14 cellular contexts compared by ENCODE assay signal in the genomic region with DNA sequence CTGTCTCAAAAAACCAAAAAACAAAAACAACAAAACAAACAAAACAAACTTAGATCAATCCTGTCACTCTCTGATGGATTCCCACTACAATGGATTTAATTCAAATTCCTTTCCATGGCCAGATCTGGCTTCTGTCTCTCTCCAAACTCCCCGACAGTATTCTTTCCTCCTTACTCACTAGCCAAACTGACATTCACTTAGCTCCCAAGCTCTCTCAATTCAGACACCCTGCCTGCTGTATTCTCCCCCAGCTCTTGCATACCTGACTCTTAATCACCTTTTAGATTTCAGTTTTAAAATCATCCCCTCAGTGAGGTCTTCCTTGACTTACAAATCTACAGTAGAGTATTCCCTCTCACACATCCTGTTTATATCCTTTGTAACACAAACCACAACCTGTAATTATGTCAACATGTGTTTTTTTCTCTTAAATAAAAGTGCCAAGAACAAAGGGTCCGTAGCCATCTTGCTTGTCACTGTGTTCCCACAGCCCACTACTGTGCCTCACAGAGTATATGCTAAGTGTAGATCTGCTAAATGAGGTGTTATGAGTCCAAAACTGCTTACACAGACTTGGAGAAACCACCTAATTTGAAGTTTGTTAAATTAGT. TPM values are rescaled to one million over a fixed set of nuclear protein-coding genes. Genes with fewer than 3 reads are reported as not detected.
A peak's percentile ranks its signal among the peaks of the same experiment; 100 is the strongest.
DNase-seq lines count a peak whose midpoint lies in the region; ATAC-seq and TF ChIP-seq lines count a peak whose summit lies in the region.
"Had no signal": no experiment of that assay in that cellular context is flagged by ENCODE, and none has a peak within 500 bp of the region (broad histone marks: within the 10 kb centered on the region; RNA-seq: fewer than 3 reads in every experiment).

No MANE protein-coding gene starts in this region.

- peaks cover 31% of the 10 kb centered on the region for H3K4me1 Mint-ChIP-seq in GM23338
- H3K4me1 Mint-ChIP-seq in activated T-helper 1 cell treated with anti-CD3 and anti-CD28 coated beads, Interleukin-12 subunit alpha, Interleukin-12 subunit beta, Interleukin-2, Interleukin-4 antibody, amounts not matched to agents 30 ng/mL and 10 ng/mL and 1 ng/mL, durations not matched to agents 14 hours and 24 hours and 36 hours (ENCODE audit: low read depth) = peaks cover 57% of the 10 kb centered on the region

- no peaks in the 10 kb centered on the region for H3K27me3 Mint-ChIP-seq in GM23338 (ENCODE audit: insufficient read depth, low read depth, poor library complexity)
- no peaks in the 10 kb centered on the region for H3K27me3 Mint-ChIP-seq in activated T-helper 1 cell treated with anti-CD3 and anti-CD28 coated beads, Interleukin-12 subunit alpha, Interleukin-12 subunit beta, Interleukin-2, Interleukin-4 antibody, amounts not matched to agents 30 ng/mL and 10 ng/mL and 1 ng/mL, durations not matched to agents 14 hours and 24 hours and 36 hours (ENCODE audit: insufficient read depth)

- WGBS in mesodermal cell (ENCODE audit: insufficient coverage in 2 of 2), 2 experiments = 75 to 80% methylated on average over 1 of the region's 2 CpGs

- H2AFZ ChIP-seq in GM23338 = no peak overlapping the region

- H4K20me1 ChIP-seq in GM23338 (replicated peaks; ENCODE audit: insufficient read depth) = no peaks in the 10 kb centered on the region

- H3K4me3 ChIP-seq in GM23338 = no peak overlapping the region
- H3K4me3 ChIP-seq in mesodermal cell (ENCODE audit: extremely low read depth, insufficient read depth, low read length, poor library complexity, severe bottlenecking) = no peak overlapping the region
- H3K4me3 ChIP-seq in left lung = no peak overlapping the region
- H3K4me3 ChIP-seq: tibial artery had no signal

- H3K27ac Mint-ChIP-seq in GM23338 = peak overlapping the region; percentile 79
- peak overlapping the region; percentile 41 for H3K27ac Mint-ChIP-seq in activated T-helper 1 cell treated with anti-CD3 and anti-CD28 coated beads, Interleukin-12 subunit alpha, Interleukin-12 subunit beta, Interleukin-2, Interleukin-4 antibody, amounts not matched to agents 30 ng/mL and 10 ng/mL and 1 ng/mL, durations not matched to agents 14 hours and 24 hours and 36 hours

- TF ChIP-seq CTCF in GM23338 (conservative IDR thresholded peaks at IDR 0.05; ENCODE audit: low read depth in 2 of 2) (no peak), left lung (IDR thresholded peaks at IDR 0.05) (no peak)

- H3K9me3 Mint-ChIP-seq in GM23338 = peaks cover 3% of the 10 kb centered on the region; the same call in 1 of the 3 replicates
- peaks cover 3% of the 10 kb centered on the region for H3K9me3 Mint-ChIP-seq in activated T-helper 1 cell treated with anti-CD3 and anti-CD28 coated beads, Interleukin-12 subunit alpha, Interleukin-12 subunit beta, Interleukin-2, Interleukin-4 antibody, amounts not matched to agents 30 ng/mL and 10 ng/mL and 1 ng/mL, durations not matched to agents 14 hours and 24 hours and 36 hours

- ATAC-seq in GM23338 (peak; percentile 74), left lung (no peak), HG02884 (IDR thresholded peaks at IDR 0.05; ENCODE audit: unreplicated experiment) (no peak)

- peaks cover 9% of the 10 kb centered on the region for H3K4me1 ChIP-seq in GM23338 (ENCODE audit: insufficient read depth)
- H3K4me1 ChIP-seq in mesodermal cell (ENCODE audit: control insufficient read depth, insufficient read depth, low read length, poor library complexity, severe bottlenecking) = peaks cover 5% of the 10 kb centered on the region
- H3K4me1 ChIP-seq in left lung = peaks cover 0 to 41% of the 10 kb centered on the region in 2 donors

- peaks cover 13% of the 10 kb centered on the region; the same call in 2 of the 3 replicates for H3K36me3 Mint-ChIP-seq in GM23338 (ENCODE audit: low read depth)
- peaks cover 31% of the 10 kb centered on the region for H3K36me3 Mint-ChIP-seq in activated T-helper 1 cell treated with anti-CD3 and anti-CD28 coated beads, Interleukin-12 subunit alpha, Interleukin-12 subunit beta, Interleukin-2, Interleukin-4 antibody, amounts not matched to agents 30 ng/mL and 10 ng/mL and 1 ng/mL, durations not matched to agents 14 hours and 24 hours and 36 hours (ENCODE audit: low read depth)

- H3K4me3 Mint-ChIP-seq in GM23338 = no peak overlapping the region
- peak overlapping the region; percentile 2 for H3K4me3 Mint-ChIP-seq in activated T-helper 1 cell treated with anti-CD3 and anti-CD28 coated beads, Interleukin-12 subunit alpha, Interleukin-12 subunit beta, Interleukin-2, Interleukin-4 antibody, amounts not matched to agents 30 ng/mL and 10 ng/mL and 1 ng/mL, durations not matched to agents 14 hours and 24 hours and 36 hours

- H3F3A ChIP-seq in GM23338 (replicated peaks; ENCODE audit: low read depth) = no peaks in the 10 kb centered on the region

- DNase-seq in NCI-H1417 (lab: John Stamatoyannopoulos, UW) (peak in 2 of 3 experiments; percentile 28 to 53), NCI-H1417 treated with DMSO at 0.1 percent for 48 hours (lab: John Stamatoyannopoulos, UW) (no peak), GM23338 (ENCODE audit: low spot score) (no peak), left lung (no peak), NCI-H345 (lab: John Stamatoyannopoulos, UW) (no peak)
- no peak for DNase-seq in activated T-helper 1 cell treated with anti-CD3 and anti-CD28 coated beads, Interleukin-12 subunit alpha, Interleukin-12 subunit beta, Interleukin-2, Interleukin-4 antibody, amounts not matched to agents 30 ng/mL and 10 ng/mL and 1 ng/mL, durations not matched to agents 14 hours and 24 hours and 36 hours (ENCODE audit: low spot score)
- DNase-seq: caudate nucleus, NCI-H526, occipital lobe, small intestine, tibial artery had no signal

- H3K79me2 ChIP-seq in GM23338 (replicated peaks; ENCODE audit: insufficient read depth) = peaks cover 45% of the 10 kb centered on the region

- H3K9me3 ChIP-seq in mesodermal cell (ENCODE audit: control insufficient read depth, low read length) = no peaks in the 10 kb centered on the region
- H3K9me3 ChIP-seq in left lung = no peaks in the 10 kb centered on the region
- H3K9me3 ChIP-seq: tibial artery had no signal

- H3K27me3 ChIP-seq in GM23338 (ENCODE audit: insufficient read depth) (no peaks in the 10 kb centered on the region), left lung (no peaks in the 10 kb centered on the region)
- H3K27me3 ChIP-seq: tibial artery had no signal

- no peak overlapping the region for H3K4me2 ChIP-seq in GM23338

- H3K27ac ChIP-seq in GM23338 (ENCODE audit: low read depth) = 0 out of 2 replicates have a peak overlapping the region, but pooled peaks have one; percentile 18
- H3K27ac ChIP-seq in mesodermal cell (ENCODE audit: low read depth, low read length, severe bottlenecking) = peak overlapping the region; percentile 64
- H3K27ac ChIP-seq in left lung = no peak overlapping the region
- H3K27ac ChIP-seq: 22Rv1, tibial artery had no signal

- H3K36me3 ChIP-seq in GM23338 (ENCODE audit: insufficient read depth) (no peaks in the 10 kb centered on the region), mesodermal cell (ENCODE audit: control insufficient read depth, insufficient read depth, low read length) (peaks cover 14% of the 10 kb centered on the region), left lung (peaks cover 0 to 13% of the 10 kb centered on the region in 2 donors)

- no peaks in the 10 kb centered on the region for H3K9me2 ChIP-seq in GM23338 (ENCODE audit: insufficient read depth)

- intact Hi-C loops in activated T-helper 1 cell treated with anti-CD3 and anti-CD28 coated beads, Interleukin-12 subunit alpha, Interleukin-12 subunit beta, Interleukin-2, Interleukin-4 antibody, amounts not matched to agents 30 ng/mL and 10 ng/mL and 1 ng/mL, durations not matched to agents 14 hours and 24 hours and 36 hours (cut with micrococcal nuclease) = loop anchor here (1.0 to 2.0 kb wide), 3 partner anchors 15 to 48 kb away; a partner anchor contains a TSS
- intact Hi-C loops in left lung (cut with DNase I) = no loop called here

TF ChIP-seq in GM23338, 12 proteins besides CTCF, POLR2A, EP300 and RAD21 (continues in another document):
- TF ChIP-seq, protein P1, sequence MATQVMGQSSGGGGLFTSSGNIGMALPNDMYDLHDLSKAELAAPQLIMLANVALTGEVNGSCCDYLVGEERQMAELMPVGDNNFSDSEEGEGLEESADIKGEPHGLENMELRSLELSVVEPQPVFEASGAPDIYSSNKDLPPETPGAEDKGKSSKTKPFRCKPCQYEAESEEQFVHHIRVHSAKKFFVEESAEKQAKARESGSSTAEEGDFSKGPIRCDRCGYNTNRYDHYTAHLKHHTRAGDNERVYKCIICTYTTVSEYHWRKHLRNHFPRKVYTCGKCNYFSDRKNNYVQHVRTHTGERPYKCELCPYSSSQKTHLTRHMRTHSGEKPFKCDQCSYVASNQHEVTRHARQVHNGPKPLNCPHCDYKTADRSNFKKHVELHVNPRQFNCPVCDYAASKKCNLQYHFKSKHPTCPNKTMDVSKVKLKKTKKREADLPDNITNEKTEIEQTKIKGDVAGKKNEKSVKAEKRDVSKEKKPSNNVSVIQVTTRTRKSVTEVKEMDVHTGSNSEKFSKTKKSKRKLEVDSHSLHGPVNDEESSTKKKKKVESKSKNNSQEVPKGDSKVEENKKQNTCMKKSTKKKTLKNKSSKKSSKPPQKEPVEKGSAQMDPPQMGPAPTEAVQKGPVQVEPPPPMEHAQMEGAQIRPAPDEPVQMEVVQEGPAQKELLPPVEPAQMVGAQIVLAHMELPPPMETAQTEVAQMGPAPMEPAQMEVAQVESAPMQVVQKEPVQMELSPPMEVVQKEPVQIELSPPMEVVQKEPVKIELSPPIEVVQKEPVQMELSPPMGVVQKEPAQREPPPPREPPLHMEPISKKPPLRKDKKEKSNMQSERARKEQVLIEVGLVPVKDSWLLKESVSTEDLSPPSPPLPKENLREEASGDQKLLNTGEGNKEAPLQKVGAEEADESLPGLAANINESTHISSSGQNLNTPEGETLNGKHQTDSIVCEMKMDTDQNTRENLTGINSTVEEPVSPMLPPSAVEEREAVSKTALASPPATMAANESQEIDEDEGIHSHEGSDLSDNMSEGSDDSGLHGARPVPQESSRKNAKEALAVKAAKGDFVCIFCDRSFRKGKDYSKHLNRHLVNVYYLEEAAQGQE (IDR thresholded peaks at IDR 0.05; ENCODE audit: unreplicated experiment) = no peak
- TF ChIP-seq EZH2 (IDR thresholded peaks at IDR 0.05; ENCODE audit: low read depth, unreplicated experiment) (no peak), NANOG (IDR thresholded peaks at IDR 0.05; ENCODE audit: borderline replicate concordance) (no peak)

RNA-seq across cellular contexts. Expression of a gene that starts 14.4 kb away (rescaled TPM):
- total RNA-seq in GM23338 (2014; rRNA removed; shearing (Covaris generic)) = 7.7 and 12.0 TPM in 2 replicates
- polyA plus RNA-seq in GM23338 (2016; fragmentation: Nextera tagmentation; extraction: Ambion mirVana) = 6.7 and 8.0 TPM in 2 replicates
- 24.7 and 24.8 TPM in 2 replicates for total RNA-seq in activated T-helper 1 cell treated with anti-CD3 and anti-CD28 coated beads, Interleukin-12 subunit alpha, Interleukin-12 subunit beta, Interleukin-2, Interleukin-4 antibody, amounts not matched to agents 30 ng/mL and 10 ng/mL and 1 ng/mL, durations not matched to agents 14 hours and 24 hours and 36 hours
- polyA plus RNA-seq in mesodermal cell (2013, experiment 1 of 2) = 34.8 TPM
- polyA plus RNA-seq in mesodermal cell (2013, experiment 2 of 2) = 36.2 TPM
- 10 to 100 TPM; 31.3 to 31.6 TPM for total RNA-seq in left lung

Comparison
In these comparisons a context has a peak if more than half of its experiments do, and no peak if none do; other contexts are left out.
1. DNase-seq: peak in NCI-H1417 (2 of 3); none in NCI-H1417 treated with DMSO at 0.1 percent for 48 hours (single experiment), GM23338 (single experiment), activated T-helper 1 cell treated with anti-CD3 and anti-CD28 coated beads, Interleukin-12 subunit alpha, Interleukin-12 subunit beta, Interleukin-2, Interleukin-4 antibody, amounts not matched to agents 30 ng/mL and 10 ng/mL and 1 ng/mL, durations not matched to agents 14 hours and 24 hours and 36 hours (single experiment), left lung (0 of 2) and NCI-H345 (single experiment).
2. H3K27ac ChIP-seq: peak in GM23338 (single experiment) and mesodermal cell (single experiment); none in left lung (0 of 2).